Comparison of ENCODE assay signal across 8 cellular contexts in genomic region chr19:57664269-57665127, GRCh38. TPM values are rescaled to one million over a fixed set of nuclear protein-coding genes. Genes with fewer than 3 reads are reported as not detected.
A peak's percentile ranks its signal among the peaks of the same experiment; 100 is the strongest.
DNase-seq lines count a peak whose midpoint lies in the region; FAIRE-seq and TF ChIP-seq lines count a peak whose summit lies in the region.

No MANE protein-coding gene starts in this region.

- CTCF ChIA-PET in activated naive CD4-positive, alpha-beta T cell treated with anti-CD3 and anti-CD28 coated beads for 36 hours (lab: Charles Lee) = interaction anchor here (0.9 kb wide), 1 partner anchor 10 kb away, joined by 3 read pairs; no protein-coding TSS in a partner anchor

- H3K36me3 ChIP-seq in NT2/D1 (ENCODE audit: insufficient read depth, insufficient read length, low read length) (no peaks in the 10 kb centered on the region), skeletal muscle satellite cell (ENCODE audit: insufficient read depth, low read length) (no peaks in the 10 kb centered on the region)

- peaks cover 38% of the 10 kb centered on the region for H3K27me3 Mint-ChIP-seq in activated naive CD4-positive, alpha-beta T cell treated with anti-CD3 and anti-CD28 coated beads for 36 hours (ENCODE audit: low read depth)

- no peak for TF ChIP-seq POLR2A in GM12892 (IDR thresholded peaks at IDR 0.05; ENCODE audit: low read depth, low read length)

- no peak for TF ChIP-seq CTCF in choroid plexus epithelial cell (conservative IDR thresholded peaks at IDR 0.05; ENCODE audit: low read depth, low read length)

- DNase-seq in activated naive CD4-positive, alpha-beta T cell treated with anti-CD3 and anti-CD28 coated beads for 36 hours = peak; percentile 13
- no peak for DNase-seq in activated naive CD4-positive, alpha-beta T cell (lab: John Stamatoyannopoulos, UW)
- DNase-seq in NT2/D1 (ENCODE audit: low read depth, low spot score) (peak; percentile 22), choroid plexus epithelial cell (ENCODE audit: low read depth) (peak; percentile 54), islet precursor cell (peak; percentile 77), UCSD-AML1 (lab: John Stamatoyannopoulos, UW; ENCODE audit: unreplicated experiment) (no peak), GM12892 (ENCODE audit: insufficient read length) (no peak)

- intact Hi-C loops in activated naive CD4-positive, alpha-beta T cell treated with anti-CD3 and anti-CD28 coated beads for 36 hours (cut with micrococcal nuclease) = loop anchor here (1.0 kb wide), 1 partner anchor 31 kb away; the partner anchor contains the start of gene ZNF211

- peaks cover 2% of the 10 kb centered on the region for H3K4me1 Mint-ChIP-seq in activated naive CD4-positive, alpha-beta T cell treated with anti-CD3 and anti-CD28 coated beads for 36 hours (ENCODE audit: low read depth)

- H3K9me3 ChIP-seq in NT2/D1 (ENCODE audit: insufficient read depth, low read length) = no peaks in the 10 kb centered on the region
- no peaks in the 10 kb centered on the region for H3K9me3 ChIP-seq in skeletal muscle satellite cell (replicated peaks; ENCODE audit: low read length)

- H3K4me1 ChIP-seq in NT2/D1 (ENCODE audit: insufficient read depth, insufficient read length) (no peaks in the 10 kb centered on the region), skeletal muscle satellite cell (ENCODE audit: control insufficient read depth, insufficient read depth, low read length) (peaks cover 9% of the 10 kb centered on the region)

- peak overlapping the region; percentile 90 for H3K4me2 ChIP-seq in skeletal muscle satellite cell (ENCODE audit: low read length)

- H3K9ac ChIP-seq in NT2/D1 (ENCODE audit: insufficient read length, low read depth) (peak overlapping the region; percentile 67), skeletal muscle satellite cell (ENCODE audit: low read depth, low read length) (peak overlapping the region; percentile 60)

- FAIRE-seq in GM12892 (lab: Jason Lieb, UNC) = no peak

- H3K36me3 Mint-ChIP-seq in activated naive CD4-positive, alpha-beta T cell treated with anti-CD3 and anti-CD28 coated beads for 36 hours (ENCODE audit: low read depth) = no peaks in the 10 kb centered on the region

- peaks cover 12% of the 10 kb centered on the region for H3K27me3 ChIP-seq in NT2/D1 (ENCODE audit: insufficient read depth, insufficient read length)
- peaks cover 17% of the 10 kb centered on the region for H3K27me3 ChIP-seq in skeletal muscle satellite cell (ENCODE audit: control insufficient read depth, insufficient read depth, low read length)

- no peak overlapping the region for H3K27ac Mint-ChIP-seq in activated naive CD4-positive, alpha-beta T cell treated with anti-CD3 and anti-CD28 coated beads for 36 hours

- H3K4me3 Mint-ChIP-seq in activated naive CD4-positive, alpha-beta T cell treated with anti-CD3 and anti-CD28 coated beads for 36 hours = peak overlapping the region; percentile 71

- peaks cover 6% of the 10 kb centered on the region for H3K9me3 Mint-ChIP-seq in activated naive CD4-positive, alpha-beta T cell treated with anti-CD3 and anti-CD28 coated beads for 36 hours

- H3K4me3 ChIP-seq in NT2/D1 (ENCODE audit: insufficient read length, low read depth) = peak overlapping the region; percentile 34
- peak overlapping the region; percentile 61 for H3K4me3 ChIP-seq in choroid plexus epithelial cell (ENCODE audit: low read depth, low read length)
- H3K4me3 ChIP-seq in skeletal muscle satellite cell (ENCODE audit: low read length) = peak overlapping the region; percentile 80

RNA-seq across cellular contexts. Expression of gene ZSCAN4, which starts 4.2 kb away (rescaled TPM):
- total RNA-seq in activated naive CD4-positive, alpha-beta T cell treated with anti-CD3 and anti-CD28 coated beads for 36 hours = not detected
- total RNA-seq in skeletal muscle satellite cell (2012; rRNA removed) = not detected in 2 replicates
- not detected for polyA plus RNA-seq in GM12892 (2012; ENCODE audit: missing spikeins)

RNA-seq across cellular contexts. Expression of gene ZNF551, which starts 17.3 kb away (rescaled TPM):
- 1 to 10 TPM; 4.7 to 6.0 TPM for total RNA-seq in activated naive CD4-positive, alpha-beta T cell treated with anti-CD3 and anti-CD28 coated beads for 36 hours
- total RNA-seq in skeletal muscle satellite cell (2012; rRNA removed) = 8.1 and 10.5 TPM in 2 replicates
- 5.0 TPM for polyA plus RNA-seq in GM12892 (2012; ENCODE audit: missing spikeins)

RNA-seq across cellular contexts. Expression of gene ZNF211, which starts 31.5 kb away (rescaled TPM):
- 1 to 10 TPM; 5.2 to 5.7 TPM for total RNA-seq in activated naive CD4-positive, alpha-beta T cell treated with anti-CD3 and anti-CD28 coated beads for 36 hours
- total RNA-seq in skeletal muscle satellite cell (2012; rRNA removed) = 5.2 and 6.6 TPM in 2 replicates
- 8.8 TPM for polyA plus RNA-seq in GM12892 (2012; ENCODE audit: missing spikeins)

RNA-seq across cellular contexts. Expression of gene ZNF154, which starts 44.5 kb away (rescaled TPM):
- total RNA-seq in activated naive CD4-positive, alpha-beta T cell treated with anti-CD3 and anti-CD28 coated beads for 36 hours = under 1 TPM; 0.64 to 0.69 TPM
- 0.66 and 1.5 TPM in 2 replicates for total RNA-seq in skeletal muscle satellite cell (2012; rRNA removed)
- polyA plus RNA-seq in GM12892 (2012; ENCODE audit: missing spikeins) = 1.8 TPM

RNA-seq across cellular contexts. Expression of gene ZNF134, which starts 50.5 kb away (rescaled TPM):
- total RNA-seq in activated naive CD4-positive, alpha-beta T cell treated with anti-CD3 and anti-CD28 coated beads for 36 hours = 1 to 10 TPM; 6.9 to 7.0 TPM
- total RNA-seq in skeletal muscle satellite cell (2012; rRNA removed) = 19.0 and 20.5 TPM in 2 replicates
- 5.1 TPM for polyA plus RNA-seq in GM12892 (2012; ENCODE audit: missing spikeins)

Comparison
In these comparisons a context has a peak if more than half of its experiments do, and no peak if none do; other contexts are left out.
1. DNase-seq: peak in activated naive CD4-positive, alpha-beta T cell treated with anti-CD3 and anti-CD28 coated beads for 36 hours (single experiment), NT2/D1 (single experiment), choroid plexus epithelial cell (single experiment) and islet precursor cell (single experiment); none in activated naive CD4-positive, alpha-beta T cell (0 of 4), UCSD-AML1 (single experiment) and GM12892 (single experiment).
2. Peak in every context shown above with its lines, with median percentiles within 50 percentile points of each other: H3K4me3 ChIP-seq.